Comparison of ENCODE assay signal across 2 cellular contexts in the genomic region with DNA sequence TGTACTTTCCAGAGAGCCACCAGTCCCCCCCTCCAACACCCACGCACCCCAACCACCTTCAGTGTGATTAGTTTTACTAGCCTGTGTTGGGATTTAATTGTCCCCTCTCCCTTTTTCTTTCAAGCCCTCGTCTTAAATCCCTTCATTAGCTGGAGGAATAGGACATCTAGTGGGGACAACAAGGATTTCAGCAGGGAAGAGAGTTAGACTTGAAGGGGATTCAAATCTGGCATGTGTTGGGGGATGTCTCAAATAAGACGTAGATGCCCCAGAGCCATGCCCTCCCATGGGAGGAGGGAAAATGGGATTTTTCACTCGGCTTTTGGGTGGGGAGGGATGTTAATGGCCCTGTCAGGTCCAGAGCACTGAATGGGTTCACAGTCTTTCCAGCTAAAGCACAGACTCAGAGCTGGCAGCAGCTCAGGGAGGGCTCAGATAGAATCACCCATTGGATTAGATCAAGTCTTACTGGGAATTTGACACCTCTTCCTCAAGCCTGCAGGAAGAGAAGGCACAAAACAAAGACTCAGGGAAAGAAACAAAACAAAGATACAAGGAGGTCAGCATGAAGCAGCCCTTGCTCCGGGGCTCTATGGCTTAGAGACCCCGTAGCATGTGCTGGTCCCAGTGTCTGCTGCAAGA.
A peak's percentile ranks its signal among the peaks of the same experiment; 100 is the strongest.
TF ChIP-seq lines count a peak whose summit lies in the region.

No MANE protein-coding gene starts in this region.

TF ChIP-seq in IMR-90, 13 proteins besides CTCF, POLR2A, EP300 and RAD21:
- TF ChIP-seq BHLHE40 (IDR thresholded peaks at IDR 0.05; ENCODE audit: low read depth, low read length): no peak
- TF ChIP-seq RFX5 (IDR thresholded peaks at IDR 0.05; ENCODE audit: low read depth, low read length): no peak
- peak; percentile 82 for TF ChIP-seq SMC3 (IDR thresholded peaks at IDR 0.05; ENCODE audit: low read depth, low read length)

TF ChIP-seq in liver, 16 proteins besides CTCF, POLR2A, EP300 and RAD21:
- TF ChIP-seq EGR1 (IDR thresholded peaks at IDR 0.05; ENCODE audit: low read depth in 2 of 2) (no peak), MAX (IDR thresholded peaks at IDR 0.05) (no peak)
